In the genomic region with DNA sequence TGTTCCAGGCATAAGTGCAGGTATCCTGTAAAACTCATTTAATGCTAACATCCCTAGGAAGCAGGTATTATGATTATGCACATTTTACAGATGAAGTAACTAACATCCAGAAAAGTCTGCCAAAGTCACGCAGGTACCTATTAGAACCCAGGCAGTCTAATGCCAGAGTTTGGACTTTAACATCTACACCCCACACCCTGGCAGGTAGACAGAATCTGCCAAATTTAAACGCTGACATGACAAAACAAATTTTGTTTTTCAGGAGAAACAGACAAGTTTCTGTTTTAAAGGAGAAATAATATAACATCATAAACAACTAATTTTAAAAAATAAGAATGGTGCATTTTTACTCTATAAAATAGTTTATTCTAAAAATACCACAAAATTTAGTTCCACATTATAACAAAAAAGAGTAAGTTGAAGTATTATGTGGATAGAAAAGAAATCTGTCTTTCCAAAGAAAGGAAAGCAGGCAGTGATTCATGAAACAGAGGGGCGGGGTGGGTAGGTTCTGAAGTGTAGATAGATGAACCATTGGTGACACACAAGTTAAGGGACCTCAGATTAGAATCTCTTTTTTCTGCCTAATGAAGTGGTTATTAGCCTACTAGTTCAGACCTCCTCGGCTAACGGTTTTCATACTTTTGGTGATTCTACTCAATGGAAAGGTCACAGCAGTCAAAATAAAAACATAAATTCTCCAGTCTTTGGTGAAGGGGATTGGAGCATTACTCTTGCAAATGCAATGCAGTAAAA, we compare ENCODE assay signal across 1 cellular context.
TF ChIP-seq lines count a peak whose summit lies in the region.

No MANE protein-coding gene starts in this region.

TF ChIP-seq in GM23338, 12 proteins besides CTCF, POLR2A, EP300 and RAD21 (continued from another document):
- TF ChIP-seq, protein P1, sequence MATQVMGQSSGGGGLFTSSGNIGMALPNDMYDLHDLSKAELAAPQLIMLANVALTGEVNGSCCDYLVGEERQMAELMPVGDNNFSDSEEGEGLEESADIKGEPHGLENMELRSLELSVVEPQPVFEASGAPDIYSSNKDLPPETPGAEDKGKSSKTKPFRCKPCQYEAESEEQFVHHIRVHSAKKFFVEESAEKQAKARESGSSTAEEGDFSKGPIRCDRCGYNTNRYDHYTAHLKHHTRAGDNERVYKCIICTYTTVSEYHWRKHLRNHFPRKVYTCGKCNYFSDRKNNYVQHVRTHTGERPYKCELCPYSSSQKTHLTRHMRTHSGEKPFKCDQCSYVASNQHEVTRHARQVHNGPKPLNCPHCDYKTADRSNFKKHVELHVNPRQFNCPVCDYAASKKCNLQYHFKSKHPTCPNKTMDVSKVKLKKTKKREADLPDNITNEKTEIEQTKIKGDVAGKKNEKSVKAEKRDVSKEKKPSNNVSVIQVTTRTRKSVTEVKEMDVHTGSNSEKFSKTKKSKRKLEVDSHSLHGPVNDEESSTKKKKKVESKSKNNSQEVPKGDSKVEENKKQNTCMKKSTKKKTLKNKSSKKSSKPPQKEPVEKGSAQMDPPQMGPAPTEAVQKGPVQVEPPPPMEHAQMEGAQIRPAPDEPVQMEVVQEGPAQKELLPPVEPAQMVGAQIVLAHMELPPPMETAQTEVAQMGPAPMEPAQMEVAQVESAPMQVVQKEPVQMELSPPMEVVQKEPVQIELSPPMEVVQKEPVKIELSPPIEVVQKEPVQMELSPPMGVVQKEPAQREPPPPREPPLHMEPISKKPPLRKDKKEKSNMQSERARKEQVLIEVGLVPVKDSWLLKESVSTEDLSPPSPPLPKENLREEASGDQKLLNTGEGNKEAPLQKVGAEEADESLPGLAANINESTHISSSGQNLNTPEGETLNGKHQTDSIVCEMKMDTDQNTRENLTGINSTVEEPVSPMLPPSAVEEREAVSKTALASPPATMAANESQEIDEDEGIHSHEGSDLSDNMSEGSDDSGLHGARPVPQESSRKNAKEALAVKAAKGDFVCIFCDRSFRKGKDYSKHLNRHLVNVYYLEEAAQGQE (IDR thresholded peaks at IDR 0.05; ENCODE audit: unreplicated experiment) = no peak
- TF ChIP-seq CREB1 (CRISPR knock-in tag; IDR thresholded peaks at IDR 0.05; ENCODE audit: low read depth) = no peak
- TF ChIP-seq ZNF331 (CRISPR knock-in tag; IDR thresholded peaks at IDR 0.05; ENCODE audit: low read depth) = no peak
- TF ChIP-seq JUNB (IDR thresholded peaks at IDR 0.05; ENCODE audit: unreplicated experiment) = no peak
TF ChIP-seq in GM23338: peak in this region for 0.
